In genomic region chr13:99288069-99288468, GRCh38 we compare ENCODE assay signal across 8 cellular contexts. TPM values are rescaled to one million over a fixed set of nuclear protein-coding genes. Genes with fewer than 3 reads are reported as not detected.
DNase-seq lines count a peak whose midpoint lies in the region; ATAC-seq and TF ChIP-seq lines count a peak whose summit lies in the region.

No MANE protein-coding gene starts in this region.

- H3K36me3 Mint-ChIP-seq in activated CD4-positive, alpha-beta memory T cell treated with anti-CD3 and anti-CD28 coated beads, Interleukin-2, amount 10 ng/mL, durations not matched to agents 7 days and 5 days (ENCODE audit: low read depth), result peaks cover 51% of the 10 kb centered on the region
- H3K36me3 Mint-ChIP-seq in stimulated activated naive CD8-positive, alpha-beta T cell treated with anti-CD3 and anti-CD28 coated beads, Interleukin-15, Interleukin-2, amounts not matched to agents 100 ng/mL and 50 ng/mL, for 24 hours (ENCODE audit: low read depth), result peaks cover 60% of the 10 kb centered on the region

- H3K36me3 ChIP-seq in mammary epithelial cell (ENCODE audit: insufficient read depth, low read length), result no peaks in the 10 kb centered on the region

- H3K79me2 ChIP-seq in mammary epithelial cell (ENCODE audit: insufficient read depth, low read length), result no peaks in the 10 kb centered on the region

- BruUV-seq in mammary epithelial cell (replicated peaks; lab: Mats Ljungman, UMichigan), result no TSS peak

- peaks cover 73% of the 10 kb centered on the region for H3K4me1 Mint-ChIP-seq in activated CD4-positive, alpha-beta memory T cell treated with anti-CD3 and anti-CD28 coated beads, Interleukin-2, amount 10 ng/mL, durations not matched to agents 7 days and 5 days
- H3K4me1 Mint-ChIP-seq in stimulated activated naive CD8-positive, alpha-beta T cell treated with anti-CD3 and anti-CD28 coated beads, Interleukin-15, Interleukin-2, amounts not matched to agents 100 ng/mL and 50 ng/mL, for 24 hours (ENCODE audit: low read depth), result peaks cover 96% of the 10 kb centered on the region

- no peaks in the 10 kb centered on the region for H3K27me3 ChIP-seq in mammary epithelial cell (ENCODE audit: insufficient read depth, low read length)

- H3K9ac ChIP-seq in mammary epithelial cell (ENCODE audit: insufficient read depth, low read length), result no peak overlapping the region

- H3K4me1 ChIP-seq in mammary epithelial cell (ENCODE audit: insufficient read depth, low read length), result no peaks in the 10 kb centered on the region

- H2AFZ ChIP-seq in mammary epithelial cell (ENCODE audit: low read depth, low read length), result no peak overlapping the region

- H3K9me3 ChIP-seq in mammary epithelial cell (replicated peaks; ENCODE audit: insufficient read depth, low read length), result no peaks in the 10 kb centered on the region

- H3K27me3 Mint-ChIP-seq in activated CD4-positive, alpha-beta memory T cell treated with anti-CD3 and anti-CD28 coated beads, Interleukin-2, amount 10 ng/mL, durations not matched to agents 7 days and 5 days, result no peaks in the 10 kb centered on the region
- no peaks in the 10 kb centered on the region for H3K27me3 Mint-ChIP-seq in stimulated activated naive CD8-positive, alpha-beta T cell treated with anti-CD3 and anti-CD28 coated beads, Interleukin-15, Interleukin-2, amounts not matched to agents 100 ng/mL and 50 ng/mL, for 24 hours

- dilution Hi-C loops in mammary epithelial cell (cut with HindIII; ENCODE audit: low sequenced_read_pairs), result no loop called here

- POLR2A ChIA-PET in activated CD4-positive, alpha-beta memory T cell treated with anti-CD3 and anti-CD28 coated beads, Interleukin-2, amount 10 ng/mL, durations not matched to agents 7 days and 5 days (lab: Charles Lee), result interaction anchor here (0.8 to 21.6 kb wide), 8 partner anchors 8 to 93 kb away, joined by 3 to 393 read pairs (median 5); partner anchors contain the start of gene GPR183

- peak; percentile 63 for DNase-seq in activated naive CD4-positive, alpha-beta T cell treated with Interleukin-2 at 50 U/mL for 16 hours
- no peak for DNase-seq in activated naive CD4-positive, alpha-beta T cell (lab: John Stamatoyannopoulos, UW)
- DNase-seq in activated CD4-positive, alpha-beta memory T cell treated with anti-CD3 and anti-CD28 coated beads, Interleukin-2, amount 10 ng/mL, durations not matched to agents 7 days and 5 days, result peak; percentile 60
- no peak for DNase-seq in NCI-H748 treated with DMSO at 0.1 percent for 48 hours (lab: John Stamatoyannopoulos, UW)
- no peak for DNase-seq in OCI-M1 (lab: John Stamatoyannopoulos, UW)
- DNase-seq in mammary epithelial cell, result no peak

- CTCF ChIA-PET in activated CD4-positive, alpha-beta memory T cell treated with anti-CD3 and anti-CD28 coated beads, Interleukin-2, amount 10 ng/mL, durations not matched to agents 7 days and 5 days (lab: Charles Lee), result interaction anchor here (1.1 to 3.1 kb wide), 7 partner anchors 10 to 148 kb away, joined by 3 to 17 read pairs (median 6); no protein-coding TSS in a partner anchor
- CTCF ChIA-PET in mammary epithelial cell (lab: Charles Lee; ENCODE audit: low non-redundant PET), result no interaction called here

- H3K27ac Mint-ChIP-seq in activated CD4-positive, alpha-beta memory T cell treated with anti-CD3 and anti-CD28 coated beads, Interleukin-2, amount 10 ng/mL, durations not matched to agents 7 days and 5 days, result peak overlapping the region; percentile 84
- peak overlapping the region; percentile 96 for H3K27ac Mint-ChIP-seq in stimulated activated naive CD8-positive, alpha-beta T cell treated with anti-CD3 and anti-CD28 coated beads, Interleukin-15, Interleukin-2, amounts not matched to agents 100 ng/mL and 50 ng/mL, for 24 hours

- WGBS in mammary epithelial cell (ENCODE audit: low coverage, missing lambda C conversion rate), result 71% methylated on average over 3 of the region's 3 CpGs

- TF ChIP-seq CTCF in mammary epithelial cell (conservative IDR thresholded peaks at IDR 0.05 in 1 of 2, IDR thresholded peaks at IDR 0.05 in 1 of 2; ENCODE audit: extremely low read depth in 1 of 2, insufficient read depth in 1 of 2, low read depth in 1 of 2, low read length in 2 of 2), result no peak

- ATAC-seq in HG02970 (IDR thresholded peaks at IDR 0.05; ENCODE audit: low FRiP score, unreplicated experiment), result peak; percentile 70

- in situ Hi-C loops in mammary epithelial cell (cut with MboI; ENCODE audit: low sequenced_read_pairs in 2 of 2), result no loop called here

- intact Hi-C loops in mammary epithelial cell (cut with micrococcal nuclease), result no loop called here

- no peaks in the 10 kb centered on the region for H4K20me1 ChIP-seq in mammary epithelial cell (ENCODE audit: insufficient read depth, low read length)

- H3K27ac ChIP-seq in mammary epithelial cell (ENCODE audit: insufficient read depth, low read depth, low read length), result no peak overlapping the region

- H3K9me3 Mint-ChIP-seq in activated CD4-positive, alpha-beta memory T cell treated with anti-CD3 and anti-CD28 coated beads, Interleukin-2, amount 10 ng/mL, durations not matched to agents 7 days and 5 days, result no peaks in the 10 kb centered on the region
- H3K9me3 Mint-ChIP-seq in stimulated activated naive CD8-positive, alpha-beta T cell treated with anti-CD3 and anti-CD28 coated beads, Interleukin-15, Interleukin-2, amounts not matched to agents 100 ng/mL and 50 ng/mL, for 24 hours, result no peaks in the 10 kb centered on the region

- H3K4me3 ChIP-seq in mammary epithelial cell (replicated peaks in 1 of 3; ENCODE audit: insufficient read depth in 1 of 3, low read depth in 2 of 3, low read length in 3 of 3), result no peak overlapping the region

- H3K4me3 Mint-ChIP-seq in activated CD4-positive, alpha-beta memory T cell treated with anti-CD3 and anti-CD28 coated beads, Interleukin-2, amount 10 ng/mL, durations not matched to agents 7 days and 5 days, result no peak overlapping the region
- peak overlapping the region; percentile 67 for H3K4me3 Mint-ChIP-seq in stimulated activated naive CD8-positive, alpha-beta T cell treated with anti-CD3 and anti-CD28 coated beads, Interleukin-15, Interleukin-2, amounts not matched to agents 100 ng/mL and 50 ng/mL, for 24 hours

- H3K4me2 ChIP-seq in mammary epithelial cell (ENCODE audit: insufficient read depth, low read depth, low read length), result no peak overlapping the region

RNA-seq across cellular contexts. Expression of gene GPR183, which starts 19.1 kb away (rescaled TPM):
- total RNA-seq in activated CD4-positive, alpha-beta memory T cell treated with anti-CD3 and anti-CD28 coated beads, Interleukin-2, amount 10 ng/mL, durations not matched to agents 7 days and 5 days, result 10 to 100 TPM; 43.7 to 46.2 TPM
- not detected for total RNA-seq in mammary epithelial cell
- not detected for polyA plus RNA-seq in mammary epithelial cell
- polyA minus RNA-seq in mammary epithelial cell, result not detected

RNA-seq across cellular contexts. Expression of gene GPR18, which starts 29.9 kb away (rescaled TPM):
- total RNA-seq in activated CD4-positive, alpha-beta memory T cell treated with anti-CD3 and anti-CD28 coated beads, Interleukin-2, amount 10 ng/mL, durations not matched to agents 7 days and 5 days, result 10 to 100 TPM; 10.3 to 10.4 TPM
- total RNA-seq in mammary epithelial cell, result not detected
- not detected for polyA plus RNA-seq in mammary epithelial cell
- not detected for polyA minus RNA-seq in mammary epithelial cell

Comparison
In these comparisons a context has a peak if more than half of its experiments do, and no peak if none do; other contexts are left out.
1. DNase-seq: peak in activated naive CD4-positive, alpha-beta T cell treated with Interleukin-2 at 50 U/mL for 16 hours (single experiment) and activated CD4-positive, alpha-beta memory T cell treated with anti-CD3 and anti-CD28 coated beads, Interleukin-2, amount 10 ng/mL, durations not matched to agents 7 days and 5 days (single experiment); none in activated naive CD4-positive, alpha-beta T cell (0 of 4), NCI-H748 treated with DMSO at 0.1 percent for 48 hours (single experiment), OCI-M1 (single experiment) and mammary epithelial cell (single experiment).
2. RNA of gene GPR183, which starts 19.1 kb away (total RNA-seq): 43.7 to 46.2 TPM in activated CD4-positive, alpha-beta memory T cell treated with anti-CD3 and anti-CD28 coated beads, Interleukin-2, amount 10 ng/mL, durations not matched to agents 7 days and 5 days; not detected in mammary epithelial cell; every median in the first group is over 10 times any median in the second.
3. RNA of gene GPR18, which starts 29.9 kb away (total RNA-seq): 10.3 to 10.4 TPM in activated CD4-positive, alpha-beta memory T cell treated with anti-CD3 and anti-CD28 coated beads, Interleukin-2, amount 10 ng/mL, durations not matched to agents 7 days and 5 days; not detected in mammary epithelial cell; every median in the first group is over 10 times any median in the second.